31 cellular contexts compared by ENCODE assay signal in the genomic region with DNA sequence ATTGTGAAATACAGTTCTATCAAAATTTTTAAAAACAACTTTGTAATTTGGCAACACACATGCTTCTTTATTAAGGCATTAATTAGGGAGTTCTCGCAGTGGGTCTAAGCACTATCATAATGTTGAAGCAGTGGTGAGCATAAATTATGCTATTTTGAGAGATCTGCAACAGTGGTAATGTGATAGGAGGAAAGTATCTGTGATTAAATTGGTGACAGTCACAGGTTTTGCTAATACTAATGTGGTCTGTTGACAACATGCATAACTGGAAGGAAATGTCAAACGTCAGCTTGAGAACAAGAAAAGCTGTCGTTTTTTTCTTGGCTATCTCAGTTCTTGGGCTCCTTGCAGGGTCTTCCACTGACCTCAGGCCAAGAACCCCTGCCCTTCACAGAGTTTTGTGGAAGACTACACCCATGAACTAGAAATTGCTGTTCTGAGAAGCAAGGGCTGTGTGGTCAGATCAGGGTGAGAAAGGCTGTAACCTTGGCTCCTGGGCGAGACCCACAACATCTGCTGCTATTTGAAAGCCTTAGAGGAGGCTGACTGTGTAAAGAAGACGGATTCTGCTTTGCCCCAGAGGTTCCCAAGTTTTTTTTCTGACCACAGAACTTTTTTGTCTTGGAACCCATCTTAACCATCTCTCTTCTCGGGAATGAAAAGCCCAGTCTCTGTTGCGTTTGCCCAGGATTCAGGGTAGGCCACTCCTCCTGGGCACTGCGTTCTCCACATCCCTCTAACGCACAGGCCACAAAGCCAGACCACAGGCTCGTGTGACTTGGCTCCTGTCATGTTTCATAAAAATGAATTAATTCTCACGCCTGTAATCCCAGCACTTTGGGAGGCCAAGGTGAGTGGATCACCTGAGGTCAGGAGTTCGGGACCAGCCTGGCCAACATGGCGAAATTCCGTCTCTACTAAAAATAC. TPM values are rescaled to one million over a fixed set of nuclear protein-coding genes. Genes with fewer than 3 reads are reported as not detected.
DNase-seq lines count a peak whose midpoint lies in the region; ATAC-seq, FAIRE-seq and TF ChIP-seq lines count a peak whose summit lies in the region.
"Had no signal": no experiment of that assay in that cellular context is flagged by ENCODE, and none has a peak within 500 bp of the region (broad histone marks: within the 10 kb centered on the region; RNA-seq: fewer than 3 reads in every experiment).

No MANE protein-coding gene starts in this region.

- H3K27me3 ChIP-seq in HepG2 (ENCODE audit: control insufficient read depth in 1 of 2, insufficient read depth in 2 of 2, low read length in 2 of 2) (no peaks in the 10 kb centered on the region), right lobe of liver (no peaks in the 10 kb centered on the region)
- H3K27me3 ChIP-seq in CD4-positive, alpha-beta T cell (ENCODE audit: control insufficient read depth, insufficient read depth, low read length), result no peaks in the 10 kb centered on the region
- H3K27me3 ChIP-seq: MG63 had no signal

- H3K27ac Mint-ChIP-seq in immature natural killer cell (peak overlapping the region; percentile 67 to 96 (median 89)), progenitor cell of endocrine pancreas (peak overlapping the region; percentile 41)
- no peak overlapping the region for H3K27ac Mint-ChIP-seq in CD4-positive, alpha-beta T cell
- H3K27ac Mint-ChIP-seq: CD8-positive, alpha-beta T cell had no signal

- H3K36me3 Mint-ChIP-seq in immature natural killer cell (no peaks in the 10 kb centered on the region), progenitor cell of endocrine pancreas (ENCODE audit: insufficient read depth) (no peaks in the 10 kb centered on the region)
- H3K36me3 Mint-ChIP-seq in CD4-positive, alpha-beta T cell (ENCODE audit: low read depth), result no peaks in the 10 kb centered on the region
- H3K36me3 Mint-ChIP-seq: CD8-positive, alpha-beta T cell had no signal

- H3K4me1 Mint-ChIP-seq in immature natural killer cell (peaks cover 15 to 23% of the 10 kb centered on the region in 2 donors), progenitor cell of endocrine pancreas (ENCODE audit: low read depth) (no peaks in the 10 kb centered on the region)
- no peaks in the 10 kb centered on the region for H3K4me1 Mint-ChIP-seq in CD4-positive, alpha-beta T cell (ENCODE audit: low read depth)

- DNase-seq in HepG2 (ENCODE audit: low spot score) (no peak), right lobe of liver (no peak), immature natural killer cell (peak; percentile 18 to 37 (median 31)), progenitor cell of endocrine pancreas (ENCODE audit: low spot score, unreplicated experiment) (no peak)
- DNase-seq in CD4-positive, alpha-beta T cell, result no peak
- DNase-seq: C1 segment of cervical spinal cord; Caco-2; CD8-positive, alpha-beta T cell; DMS79; EL; GDM1; KG1; MG63; NCI-H1105 treated with DMSO at 0.1 percent for 48 hours; NCI-H146; NCI-H1930; NCI-H2107; NCI-H524; NCI-H774; SHP77 had no signal

- ATAC-seq in HepG2, result no peak
- no peak for ATAC-seq in right lobe of liver
- no peak for ATAC-seq in HG02763 (IDR thresholded peaks at IDR 0.05; ENCODE audit: unreplicated experiment)
- no peak for ATAC-seq in GM21529 (IDR thresholded peaks at IDR 0.05; ENCODE audit: unreplicated experiment)
- no peak for ATAC-seq in GM19023 (IDR thresholded peaks at IDR 0.05; ENCODE audit: unreplicated experiment)
- ATAC-seq in CD4-positive, alpha-beta T cell (ENCODE audit: poor library complexity), result no peak
- ATAC-seq: CD8-positive, alpha-beta T cell; GM12878; Panc1 had no signal

- H3K4me1 ChIP-seq in HepG2 (ENCODE audit: insufficient read depth, low read length), result peaks cover 26% of the 10 kb centered on the region
- no peaks in the 10 kb centered on the region for H3K4me1 ChIP-seq in right lobe of liver
- H3K4me1 ChIP-seq: Caco-2 had no signal

- H3K79me2 ChIP-seq in HepG2 (ENCODE audit: insufficient read depth, low read length), result no peaks in the 10 kb centered on the region

- intact Hi-C loops in HepG2 (cut with micrococcal nuclease; ENCODE audit: unreplicated experiment) (no loop called here), right lobe of liver (cut with DNase I) (no loop called here)
- intact Hi-C loops in CD4-positive, alpha-beta T cell (cut with DNase I, micrococcal nuclease), result no loop called here

- FAIRE-seq in HepG2 (lab: Jason Lieb, UNC), result no peak
- FAIRE-seq: GM12878 had no signal

- H3K27me3 Mint-ChIP-seq in immature natural killer cell (ENCODE audit: low read depth in 3 of 3) (peaks cover 0 to 1% (median 0%) of the 10 kb centered on the region in 3 donors), progenitor cell of endocrine pancreas (no peaks in the 10 kb centered on the region)
- H3K27me3 Mint-ChIP-seq in CD4-positive, alpha-beta T cell, result no peaks in the 10 kb centered on the region

- no peak for TF ChIP-seq RAD21 in HepG2 (CRISPR knock-in tag; IDR thresholded peaks at IDR 0.05)

- no peak for TF ChIP-seq CTCF in HepG2 (CRISPR knock-in tag; IDR thresholded peaks at IDR 0.05)
- no peak for TF ChIP-seq CTCF in right lobe of liver (IDR thresholded peaks at IDR 0.05)
- no peak for TF ChIP-seq CTCF in progenitor cell of endocrine pancreas (IDR thresholded peaks at IDR 0.05; ENCODE audit: unreplicated experiment)
- TF ChIP-seq CTCF in CD4-positive, alpha-beta T cell (IDR thresholded peaks at IDR 0.05), result no peak

- H3K9me3 ChIP-seq in HepG2 (ENCODE audit: low read length) (no peaks in the 10 kb centered on the region), right lobe of liver (no peaks in the 10 kb centered on the region)
- no peaks in the 10 kb centered on the region for H3K9me3 ChIP-seq in CD4-positive, alpha-beta T cell (ENCODE audit: control insufficient read depth, low read length)
- H3K9me3 ChIP-seq: Caco-2, MG63 had no signal

- no peak for TF ChIP-seq POLR2A in HepG2 (IDR thresholded peaks at IDR 0.05; ENCODE audit: insufficient read depth in 1 of 2, low read depth in 2 of 2, low read length in 2 of 2)
- TF ChIP-seq POLR2A in right lobe of liver (IDR thresholded peaks at IDR 0.05), result no peak

- H3K27ac ChIP-seq in HepG2 (ENCODE audit: extremely low read length, insufficient read depth, low read length) (no peak overlapping the region), right lobe of liver (no peak overlapping the region)
- no peak overlapping the region for H3K27ac ChIP-seq in CD4-positive, alpha-beta T cell (ENCODE audit: low read depth, low read length)
- H3K27ac ChIP-seq: HL-60, RWPE1 had no signal

- no peak overlapping the region for H3K4me3 ChIP-seq in HepG2 (replicated peaks in 1 of 3; ENCODE audit: insufficient read depth in 1 of 3, low read depth in 2 of 3, low read length in 3 of 3)
- H3K4me3 ChIP-seq in right lobe of liver, result no peak overlapping the region
- H3K4me3 ChIP-seq: GM12878, MG63 had no signal

- peaks cover 16 to 25% of the 10 kb centered on the region in 2 experiments; a peak in 4 of 5 replicates for H3K36me3 ChIP-seq in HepG2 (replicated peaks in 1 of 2; ENCODE audit: control insufficient read depth in 1 of 2, insufficient read depth in 2 of 2, low read length in 2 of 2)
- H3K36me3 ChIP-seq in right lobe of liver, result no peaks in the 10 kb centered on the region
- H3K36me3 ChIP-seq: MG63 had no signal

- no TSS peak for BruUV-seq in HepG2 (replicated peaks; lab: Mats Ljungman, UMichigan)

- no peak overlapping the region for H3K9ac ChIP-seq in HepG2 (ENCODE audit: insufficient read depth, low read depth, low read length)

- H3K4me2 ChIP-seq in HepG2 (ENCODE audit: low read depth, low read length), result no peak overlapping the region

- no peaks in the 10 kb centered on the region for H3K9me3 Mint-ChIP-seq in immature natural killer cell
- no peaks in the 10 kb centered on the region for H3K9me3 Mint-ChIP-seq in progenitor cell of endocrine pancreas (ENCODE audit: low read depth)
- H3K9me3 Mint-ChIP-seq in CD4-positive, alpha-beta T cell, result no peaks in the 10 kb centered on the region
- H3K9me3 Mint-ChIP-seq: CD8-positive, alpha-beta T cell had no signal

- H4K20me1 ChIP-seq in HepG2 (ENCODE audit: insufficient read depth, low read length), result no peaks in the 10 kb centered on the region

- CTCF ChIA-PET in HepG2 (lab: Yijun Ruan, JAX; ENCODE audit: low intra/inter-chr PET ratio, low total read pairs), result no interaction called here
- CTCF ChIA-PET in CD4-positive, alpha-beta T cell (lab: Charles Lee), result no interaction called here

- H3K4me3 Mint-ChIP-seq in immature natural killer cell (peak overlapping the region; percentile 44 to 79 (median 72)), progenitor cell of endocrine pancreas (ENCODE audit: low read depth) (no peak overlapping the region)
- H3K4me3 Mint-ChIP-seq in CD4-positive, alpha-beta T cell, result no peak overlapping the region
- H3K4me3 Mint-ChIP-seq: CD8-positive, alpha-beta T cell had no signal

- WGBS in HepG2 (ENCODE audit: low lambda C conversion rate), result 96% methylated on average over 14 of the region's 14 CpGs
- WGBS in right lobe of liver (ENCODE audit: insufficient coverage, low coverage, low lambda C conversion rate, missing lambda C conversion rate), result 73% methylated on average over 11 of the region's 14 CpGs

- POLR2A ChIA-PET in HepG2 (lab: Yijun Ruan, JAX), result no interaction called here
- POLR2A ChIA-PET in CD4-positive, alpha-beta T cell (lab: Charles Lee), result no interaction called here

- no peak for TF ChIP-seq EP300 in HepG2 (IDR thresholded peaks at IDR 0.05; ENCODE audit: low read depth in 2 of 2, low read length in 2 of 2)
- no peak for TF ChIP-seq EP300 in HepG2 (CRISPR knock-in tag; IDR thresholded peaks at IDR 0.05; ENCODE audit: borderline replicate concordance)

- in situ Hi-C loops in HepG2 (cut with HindIII; ENCODE audit: extremely low pct_ligation_motif_present, low pct_unique_long_range_greater_than_20kb), result no loop called here

- no peak overlapping the region for H2AFZ ChIP-seq in HepG2 (ENCODE audit: low read length)

RNA-seq across cellular contexts. Expression of a gene that starts 13.9 kb away (rescaled TPM):
- total RNA-seq in HepG2 (2016; rRNA removed; fragmentation: Illumina TruSeq; extraction: Trizol) (0.70 and 3.2 TPM in 2 replicates), right lobe of liver (1 to 10 TPM in 2 of 6 experiments, under 1 TPM in 4; 0.42 to 3.6 (median 0.77) TPM), progenitor cell of endocrine pancreas (2.7 and 3.0 TPM in 2 replicates)
- 1.1 and 1.9 TPM in 2 replicates for total RNA-seq in HepG2 (2016; cell fraction: cytosol; rRNA removed; fragmentation: Illumina TruSeq; extraction: Trizol; ENCODE audit: low read depth)
- 0.30 and 2.0 TPM in 2 replicates for total RNA-seq in HepG2 (2016; cell fraction: insoluble cytoplasmic fraction; rRNA removed; fragmentation: Illumina TruSeq; extraction: Trizol)
- total RNA-seq in HepG2 (2016; cell fraction: membrane; rRNA removed; fragmentation: Illumina TruSeq; extraction: Trizol), result 0.65 and 1.3 TPM in 2 replicates
- 4.8 and 6.9 TPM in 2 replicates for total RNA-seq in HepG2 (2016; cell fraction: nucleus; rRNA removed; fragmentation: Illumina TruSeq; extraction: Trizol)
- polyA plus RNA-seq in HepG2 (2011; rRNA removed) (12.5 and 16.4 TPM in 2 replicates), immature natural killer cell (under 1 TPM in 1 of 3 donors, not detected in 2; 0.31 TPM)
- polyA plus RNA-seq in HepG2 (2011; cell fraction: cytosol; rRNA removed), result 2.7 and 2.9 TPM in 2 replicates
- polyA plus RNA-seq in HepG2 (2011; cell fraction: nucleus; rRNA removed), result 149 and 332 TPM in 2 replicates
- 31.5 and 57.2 TPM in 2 replicates for polyA plus RNA-seq in HepG2 (2012)
- 0.51 TPM in 2 replicates for polyA plus RNA-seq in HepG2 (2016; cell fraction: cytosol; fragmentation: Illumina TruSeq; extraction: Trizol; ENCODE audit: low read depth)
- 1.3 and 1.5 TPM in 2 replicates for polyA plus RNA-seq in HepG2 (2016; cell fraction: insoluble cytoplasmic fraction; fragmentation: Illumina TruSeq; extraction: Trizol; ENCODE audit: low read depth)
- 0.87 and 1.9 TPM in 2 replicates for polyA plus RNA-seq in HepG2 (2016; cell fraction: membrane; fragmentation: Illumina TruSeq; extraction: Trizol; ENCODE audit: low read depth)
- 55.1 and 58.0 TPM in 2 replicates for polyA plus RNA-seq in HepG2 (2016; cell fraction: nucleus; fragmentation: Illumina TruSeq; extraction: Trizol; ENCODE audit: insufficient read depth, low read depth)
- 1.4 and 6.4 TPM in 2 replicates for polyA minus RNA-seq in HepG2 (2011; rRNA and poly(A)+ RNA removed; ENCODE audit: low replicate concordance)
- 0.59 and 1.4 TPM in 2 replicates for polyA minus RNA-seq in HepG2 (2011; cell fraction: cytosol; rRNA and poly(A)+ RNA removed)
- polyA minus RNA-seq in HepG2 (2011; cell fraction: nucleus; rRNA and poly(A)+ RNA removed), result 26.7 and 30.8 TPM in 2 replicates
- total RNA-seq in CD4-positive, alpha-beta T cell, result under 1 TPM; 0.56 to 0.77 TPM
- total RNA-seq: SK-MEL-5 had no signal

RNA-seq across cellular contexts. Expression of a gene that starts 28.6 kb away (rescaled TPM):
- total RNA-seq in HepG2 (2016; rRNA removed; fragmentation: Illumina TruSeq; extraction: Trizol) (15.6 and 23.3 TPM in 2 replicates), right lobe of liver (10 to 100 TPM; 13.2 to 27.1 (median 20.6) TPM), progenitor cell of endocrine pancreas (72.8 and 75.1 TPM in 2 replicates)
- 22.5 and 27.1 TPM in 2 replicates for total RNA-seq in HepG2 (2016; cell fraction: cytosol; rRNA removed; fragmentation: Illumina TruSeq; extraction: Trizol; ENCODE audit: low read depth)
- total RNA-seq in HepG2 (2016; cell fraction: insoluble cytoplasmic fraction; rRNA removed; fragmentation: Illumina TruSeq; extraction: Trizol), result 13.4 and 24.5 TPM in 2 replicates
- 16.3 and 21.4 TPM in 2 replicates for total RNA-seq in HepG2 (2016; cell fraction: membrane; rRNA removed; fragmentation: Illumina TruSeq; extraction: Trizol)
- total RNA-seq in HepG2 (2016; cell fraction: nucleus; rRNA removed; fragmentation: Illumina TruSeq; extraction: Trizol), result 30.1 and 30.6 TPM in 2 replicates
- polyA plus RNA-seq in HepG2 (2011; rRNA removed) (30.8 and 40.2 TPM in 2 replicates), immature natural killer cell (1 to 10 TPM; 1.4 to 3.0 (median 1.6) TPM)
- polyA plus RNA-seq in HepG2 (2011; cell fraction: cytosol; rRNA removed), result 15.2 and 19.8 TPM in 2 replicates
- 198 and 224 TPM in 2 replicates for polyA plus RNA-seq in HepG2 (2011; cell fraction: nucleus; rRNA removed)
- polyA plus RNA-seq in HepG2 (2012), result 35.0 and 37.6 TPM in 2 replicates
- polyA plus RNA-seq in HepG2 (2016; cell fraction: cytosol; fragmentation: Illumina TruSeq; extraction: Trizol; ENCODE audit: low read depth), result 4.3 and 6.0 TPM in 2 replicates
- polyA plus RNA-seq in HepG2 (2016; cell fraction: insoluble cytoplasmic fraction; fragmentation: Illumina TruSeq; extraction: Trizol; ENCODE audit: low read depth), result 18.0 and 21.1 TPM in 2 replicates
- 12.3 and 13.6 TPM in 2 replicates for polyA plus RNA-seq in HepG2 (2016; cell fraction: membrane; fragmentation: Illumina TruSeq; extraction: Trizol; ENCODE audit: low read depth)
- polyA plus RNA-seq in HepG2 (2016; cell fraction: nucleus; fragmentation: Illumina TruSeq; extraction: Trizol; ENCODE audit: insufficient read depth, low read depth), result 82.4 and 89.4 TPM in 2 replicates
- polyA minus RNA-seq in HepG2 (2011; rRNA and poly(A)+ RNA removed; ENCODE audit: low replicate concordance), result 44.5 and 55.4 TPM in 2 replicates
- polyA minus RNA-seq in HepG2 (2011; cell fraction: cytosol; rRNA and poly(A)+ RNA removed), result 10.5 and 11.6 TPM in 2 replicates
- 36.8 and 48.6 TPM in 2 replicates for polyA minus RNA-seq in HepG2 (2011; cell fraction: nucleus; rRNA and poly(A)+ RNA removed)
- total RNA-seq in CD4-positive, alpha-beta T cell, result 10 to 100 TPM; 50.6 to 58.9 TPM

RNA-seq across cellular contexts. Expression of a gene that starts 32.8 kb away (rescaled TPM):
- total RNA-seq in HepG2 (2016; rRNA removed; fragmentation: Illumina TruSeq; extraction: Trizol), result 16.1 and 18.4 TPM in 2 replicates
- total RNA-seq in HepG2 (2016; cell fraction: cytosol; rRNA removed; fragmentation: Illumina TruSeq; extraction: Trizol; ENCODE audit: low read depth), result 2.9 and 3.6 TPM in 2 replicates
- total RNA-seq in HepG2 (2016; cell fraction: insoluble cytoplasmic fraction; rRNA removed; fragmentation: Illumina TruSeq; extraction: Trizol), result 13.9 and 19.6 TPM in 2 replicates
- 7.5 and 8.4 TPM in 2 replicates for total RNA-seq in HepG2 (2016; cell fraction: membrane; rRNA removed; fragmentation: Illumina TruSeq; extraction: Trizol)
- total RNA-seq in HepG2 (2016; cell fraction: nucleus; rRNA removed; fragmentation: Illumina TruSeq; extraction: Trizol), result 10.2 and 11.4 TPM in 2 replicates
- 10.8 and 12.4 TPM in 2 replicates for polyA plus RNA-seq in HepG2 (2011; rRNA removed)
- 8.5 and 13.3 TPM in 2 replicates for polyA plus RNA-seq in HepG2 (2011; cell fraction: cytosol; rRNA removed)
- polyA plus RNA-seq in HepG2 (2011; cell fraction: nucleus; rRNA removed), result 28.2 and 32.3 TPM in 2 replicates
- 5.7 and 7.3 TPM in 2 replicates for polyA plus RNA-seq in HepG2 (2012)
- 1.9 and 2.8 TPM in 2 replicates for polyA plus RNA-seq in HepG2 (2016; cell fraction: cytosol; fragmentation: Illumina TruSeq; extraction: Trizol; ENCODE audit: low read depth)
- polyA plus RNA-seq in HepG2 (2016; cell fraction: insoluble cytoplasmic fraction; fragmentation: Illumina TruSeq; extraction: Trizol; ENCODE audit: low read depth), result 9.8 and 12.4 TPM in 2 replicates
- 4.5 and 4.9 TPM in 2 replicates for polyA plus RNA-seq in HepG2 (2016; cell fraction: membrane; fragmentation: Illumina TruSeq; extraction: Trizol; ENCODE audit: low read depth)
- 17.2 and 17.9 TPM in 2 replicates for polyA plus RNA-seq in HepG2 (2016; cell fraction: nucleus; fragmentation: Illumina TruSeq; extraction: Trizol; ENCODE audit: insufficient read depth, low read depth)
- polyA minus RNA-seq in HepG2 (2011; rRNA and poly(A)+ RNA removed; ENCODE audit: low replicate concordance), result 5.5 and 7.5 TPM in 2 replicates
- 5.5 and 7.4 TPM in 2 replicates for polyA minus RNA-seq in HepG2 (2011; cell fraction: cytosol; rRNA and poly(A)+ RNA removed)
- polyA minus RNA-seq in HepG2 (2011; cell fraction: nucleus; rRNA and poly(A)+ RNA removed), result 6.2 and 7.5 TPM in 2 replicates
- 10 to 100 TPM in 2 of 6 experiments, 1 to 10 TPM in 4; 5.0 to 21.0 (median 9.1) TPM for total RNA-seq in right lobe of liver
- 10 to 100 TPM in 1 of 3 donors, 1 to 10 TPM in 2; 6.3 to 13.9 (median 9.6) TPM for polyA plus RNA-seq in immature natural killer cell
- 33.3 and 34.9 TPM in 2 replicates for total RNA-seq in progenitor cell of endocrine pancreas
- total RNA-seq in CD4-positive, alpha-beta T cell, result 10 to 100 TPM; 23.3 to 23.4 TPM

RNA-seq across cellular contexts. Expression of a gene that starts 39.5 kb away (rescaled TPM):
- total RNA-seq in HepG2 (2016; rRNA removed; fragmentation: Illumina TruSeq; extraction: Trizol), result 0.48 and 0.55 TPM in 2 replicates
- 0.26 TPM in 1 of 2 replicates, not detected in the other for total RNA-seq in HepG2 (2016; cell fraction: cytosol; rRNA removed; fragmentation: Illumina TruSeq; extraction: Trizol; ENCODE audit: low read depth)
- total RNA-seq in HepG2 (2016; cell fraction: insoluble cytoplasmic fraction; rRNA removed; fragmentation: Illumina TruSeq; extraction: Trizol), result 0.34 and 0.37 TPM in 2 replicates
- 0.24 TPM in 1 of 2 replicates, not detected in the other for total RNA-seq in HepG2 (2016; cell fraction: membrane; rRNA removed; fragmentation: Illumina TruSeq; extraction: Trizol)
- total RNA-seq in HepG2 (2016; cell fraction: nucleus; rRNA removed; fragmentation: Illumina TruSeq; extraction: Trizol), result not detected in 2 replicates
- 1.1 and 1.2 TPM in 2 replicates for polyA plus RNA-seq in HepG2 (2011; rRNA removed)
- polyA plus RNA-seq in HepG2 (2011; cell fraction: cytosol; rRNA removed), result 0.92 and 2.2 TPM in 2 replicates
- 2.1 and 2.5 TPM in 2 replicates for polyA plus RNA-seq in HepG2 (2011; cell fraction: nucleus; rRNA removed)
- polyA plus RNA-seq in HepG2 (2012), result 1.6 and 2.5 TPM in 2 replicates
- polyA plus RNA-seq in HepG2 (2016; cell fraction: cytosol; fragmentation: Illumina TruSeq; extraction: Trizol; ENCODE audit: low read depth), result 0.05 and 0.07 TPM in 2 replicates
- polyA plus RNA-seq in HepG2 (2016; cell fraction: insoluble cytoplasmic fraction; fragmentation: Illumina TruSeq; extraction: Trizol; ENCODE audit: low read depth), result 0.64 and 0.67 TPM in 2 replicates
- polyA plus RNA-seq in HepG2 (2016; cell fraction: membrane; fragmentation: Illumina TruSeq; extraction: Trizol; ENCODE audit: low read depth), result 0.10 TPM in 1 of 2 replicates, not detected in the other
- polyA plus RNA-seq in HepG2 (2016; cell fraction: nucleus; fragmentation: Illumina TruSeq; extraction: Trizol; ENCODE audit: insufficient read depth, low read depth), result 0.32 and 0.45 TPM in 2 replicates
- polyA minus RNA-seq in HepG2 (2011; rRNA and poly(A)+ RNA removed; ENCODE audit: low replicate concordance), result 0.07 and 1.0 TPM in 2 replicates
- not detected in 2 replicates for polyA minus RNA-seq in HepG2 (2011; cell fraction: cytosol; rRNA and poly(A)+ RNA removed)
- 0.39 and 0.75 TPM in 2 replicates for polyA minus RNA-seq in HepG2 (2011; cell fraction: nucleus; rRNA and poly(A)+ RNA removed)
- under 1 TPM in 1 of 6 experiments, not detected in 5; 0.10 TPM for total RNA-seq in right lobe of liver
- under 1 TPM; 0.18 to 0.29 (median 0.27) TPM for polyA plus RNA-seq in immature natural killer cell
- total RNA-seq in progenitor cell of endocrine pancreas, result not detected in 2 replicates
- under 1 TPM; 0.14 to 0.27 TPM for total RNA-seq in CD4-positive, alpha-beta T cell
- total RNA-seq: A172, Caco-2, H4, HT-29, SK-MEL-5 had no signal

RNA-seq across cellular contexts. Expression of a gene that starts 46.1 kb away (rescaled TPM):
- total RNA-seq in HepG2 (2016; rRNA removed; fragmentation: Illumina TruSeq; extraction: Trizol), result 138 and 298 TPM in 2 replicates
- 52.9 and 59.0 TPM in 2 replicates for total RNA-seq in HepG2 (2016; cell fraction: cytosol; rRNA removed; fragmentation: Illumina TruSeq; extraction: Trizol; ENCODE audit: low read depth)
- total RNA-seq in HepG2 (2016; cell fraction: insoluble cytoplasmic fraction; rRNA removed; fragmentation: Illumina TruSeq; extraction: Trizol), result 109 and 318 TPM in 2 replicates
- 97.9 and 102 TPM in 2 replicates for total RNA-seq in HepG2 (2016; cell fraction: membrane; rRNA removed; fragmentation: Illumina TruSeq; extraction: Trizol)
- 269 and 303 TPM in 2 replicates for total RNA-seq in HepG2 (2016; cell fraction: nucleus; rRNA removed; fragmentation: Illumina TruSeq; extraction: Trizol)
- 189 and 206 TPM in 2 replicates for polyA plus RNA-seq in HepG2 (2011; rRNA removed)
- 123 and 178 TPM in 2 replicates for polyA plus RNA-seq in HepG2 (2011; cell fraction: cytosol; rRNA removed)
- polyA plus RNA-seq in HepG2 (2011; cell fraction: nucleus; rRNA removed), result 404 and 487 TPM in 2 replicates
- polyA plus RNA-seq in HepG2 (2012), result 180 and 205 TPM in 2 replicates
- polyA plus RNA-seq in HepG2 (2016; cell fraction: cytosol; fragmentation: Illumina TruSeq; extraction: Trizol; ENCODE audit: low read depth), result 69.4 and 72.1 TPM in 2 replicates
- polyA plus RNA-seq in HepG2 (2016; cell fraction: insoluble cytoplasmic fraction; fragmentation: Illumina TruSeq; extraction: Trizol; ENCODE audit: low read depth), result 150 and 184 TPM in 2 replicates
- 99.2 and 107 TPM in 2 replicates for polyA plus RNA-seq in HepG2 (2016; cell fraction: membrane; fragmentation: Illumina TruSeq; extraction: Trizol; ENCODE audit: low read depth)
- polyA plus RNA-seq in HepG2 (2016; cell fraction: nucleus; fragmentation: Illumina TruSeq; extraction: Trizol; ENCODE audit: insufficient read depth, low read depth), result 673 and 742 TPM in 2 replicates
- polyA minus RNA-seq in HepG2 (2011; rRNA and poly(A)+ RNA removed; ENCODE audit: low replicate concordance), result 135 and 165 TPM in 2 replicates
- polyA minus RNA-seq in HepG2 (2011; cell fraction: cytosol; rRNA and poly(A)+ RNA removed), result 69.4 and 75.9 TPM in 2 replicates
- polyA minus RNA-seq in HepG2 (2011; cell fraction: nucleus; rRNA and poly(A)+ RNA removed), result 56.7 and 63.5 TPM in 2 replicates
- total RNA-seq in right lobe of liver, result 100 to 1,000 TPM; 103 to 169 (median 141) TPM
- 100 to 1,000 TPM; 149 to 206 (median 153) TPM for polyA plus RNA-seq in immature natural killer cell
- 158 and 168 TPM in 2 replicates for total RNA-seq in progenitor cell of endocrine pancreas
- total RNA-seq in CD4-positive, alpha-beta T cell, result 100 to 1,000 TPM; 102 to 103 TPM

Comparison
In these comparisons a context has a peak if more than half of its experiments do, and no peak if none do; other contexts are left out.
1. DNase-seq: peak in immature natural killer cell (3 of 3); none in HepG2 (single experiment), right lobe of liver (0 of 3), progenitor cell of endocrine pancreas (single experiment) and CD4-positive, alpha-beta T cell (0 of 10).
2. H3K4me3 Mint-ChIP-seq: peak in immature natural killer cell (5 of 5); none in progenitor cell of endocrine pancreas (single experiment) and CD4-positive, alpha-beta T cell (single experiment).